ENCODE assay signal across 8 cellular contexts in the genomic region with DNA sequence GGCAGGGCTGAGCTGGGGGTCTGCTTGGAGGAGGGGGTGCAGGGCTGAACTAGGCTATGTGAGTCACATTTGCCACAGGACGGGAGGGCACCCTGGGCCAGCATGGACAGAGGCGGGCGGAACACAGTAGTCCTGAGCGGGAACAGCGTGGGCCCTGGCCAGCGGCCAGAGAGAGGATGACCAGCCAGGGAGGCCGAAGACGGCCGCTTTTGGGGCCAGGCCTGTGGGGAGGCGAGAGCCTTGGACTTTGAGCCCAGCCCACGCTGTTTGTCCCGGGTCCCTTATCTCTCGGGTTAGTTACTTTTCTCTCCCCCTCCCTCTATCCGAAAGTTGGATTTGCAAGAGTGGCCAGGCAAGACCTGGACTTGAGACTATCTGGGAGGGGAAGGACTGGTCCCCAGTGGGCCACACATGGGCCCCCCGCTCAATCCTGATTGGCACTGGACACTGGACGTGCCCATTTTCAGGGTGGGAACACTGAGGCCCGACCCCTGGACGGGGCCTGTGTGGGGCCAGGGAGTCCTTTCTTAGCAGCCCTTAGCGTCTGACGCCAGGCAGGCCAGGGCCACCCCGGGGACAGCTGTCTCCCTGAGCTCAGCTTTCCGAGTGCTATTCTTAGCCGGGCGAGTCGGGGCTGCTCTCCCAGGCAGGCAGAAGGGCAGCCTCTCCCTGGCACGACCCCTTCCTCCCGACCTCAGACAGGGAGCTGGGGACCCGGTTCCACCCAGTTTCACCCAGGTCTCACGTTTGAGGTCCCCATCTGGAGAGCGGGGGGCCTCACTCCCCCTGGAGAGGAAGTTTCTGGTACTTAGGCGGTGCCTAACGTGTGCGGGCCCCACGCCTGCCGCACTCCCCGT. TPM values are rescaled to one million over a fixed set of nuclear protein-coding genes. Genes with fewer than 3 reads are reported as not detected.
DNase-seq lines count a peak whose midpoint lies in the region; ATAC-seq, FAIRE-seq and TF ChIP-seq lines count a peak whose summit lies in the region.

No MANE protein-coding gene starts in this region.

- H3K4me1 ChIP-seq in KMS-11 (ENCODE audit: low read depth, poor library complexity, severe bottlenecking) (peaks cover 13% of the 10 kb centered on the region), astrocyte (ENCODE audit: insufficient read depth, low read length) (peaks cover 12% of the 10 kb centered on the region)

- H3K27ac ChIP-seq in KMS-11 = no peak overlapping the region
- H3K27ac ChIP-seq in astrocyte (ENCODE audit: low read depth, low read length) = no peak overlapping the region

- peak; percentile 37 for ATAC-seq in stimulated activated naive CD8-positive, alpha-beta T cell treated with anti-CD3 and anti-CD28 coated beads, Interleukin-15, amount 100 ng/mL, for 72 hours
- no peak for ATAC-seq in HG02642 (IDR thresholded peaks at IDR 0.05; ENCODE audit: poor library complexity, unreplicated experiment)

- no peaks in the 10 kb centered on the region for H4K20me1 ChIP-seq in KMS-11 (ENCODE audit: insufficient read depth)
- peaks cover 3% of the 10 kb centered on the region for H4K20me1 ChIP-seq in astrocyte (ENCODE audit: insufficient read depth, low read length)

- no peak overlapping the region for H3K27ac Mint-ChIP-seq in astrocyte (ENCODE audit: unreplicated experiment)
- H3K27ac Mint-ChIP-seq in stimulated activated naive CD8-positive, alpha-beta T cell treated with anti-CD3 and anti-CD28 coated beads, Interleukin-15, amount 100 ng/mL, for 72 hours = no peak overlapping the region

- H3K4me2 ChIP-seq in KMS-11 (peak overlapping the region; percentile 93), astrocyte (ENCODE audit: low read length) (peak overlapping the region; percentile 85)

- H3K4me3 ChIP-seq in KMS-11 (IDR thresholded peaks at IDR 0.05; ENCODE audit: insufficient read depth, low read depth, low read length) = no peak overlapping the region
- H3K4me3 ChIP-seq in astrocyte (ENCODE audit: insufficient read depth, low read depth, low read length) = peak overlapping the region; percentile 56

- no peaks in the 10 kb centered on the region for H3K36me3 ChIP-seq in KMS-11 (ENCODE audit: insufficient read depth)
- no peaks in the 10 kb centered on the region for H3K36me3 ChIP-seq in astrocyte (ENCODE audit: insufficient read depth, low read length)

- H3K79me2 ChIP-seq in KMS-11 (ENCODE audit: insufficient read depth, low read depth) = no peaks in the 10 kb centered on the region
- no peaks in the 10 kb centered on the region for H3K79me2 ChIP-seq in astrocyte (ENCODE audit: insufficient read depth, low read length)

- peak overlapping the region; percentile 46; the same call in 1 of the 2 replicates for H3K9ac ChIP-seq in KMS-11
- peak overlapping the region; percentile 60 for H3K9ac ChIP-seq in astrocyte (ENCODE audit: low read length)

- H3K4me1 Mint-ChIP-seq in astrocyte (ENCODE audit: low read depth, unreplicated experiment) = no peaks in the 10 kb centered on the region
- H3K4me1 Mint-ChIP-seq in stimulated activated naive CD8-positive, alpha-beta T cell treated with anti-CD3 and anti-CD28 coated beads, Interleukin-15, amount 100 ng/mL, for 72 hours = peaks cover 47% of the 10 kb centered on the region

- FAIRE-seq in astrocyte (lab: Jason Lieb, UNC) = no peak
- FAIRE-seq in HTR-8/SVneo (lab: Jason Lieb, UNC) = no peak

- H3K9me3 Mint-ChIP-seq in astrocyte (ENCODE audit: unreplicated experiment) = no peaks in the 10 kb centered on the region
- H3K9me3 Mint-ChIP-seq in stimulated activated naive CD8-positive, alpha-beta T cell treated with anti-CD3 and anti-CD28 coated beads, Interleukin-15, amount 100 ng/mL, for 72 hours = no peaks in the 10 kb centered on the region

- no peaks in the 10 kb centered on the region for H3K27me3 ChIP-seq in KMS-11 (ENCODE audit: insufficient read depth, low read depth)
- no peaks in the 10 kb centered on the region for H3K27me3 ChIP-seq in astrocyte (ENCODE audit: insufficient read depth, low read length)

- H3K27me3 Mint-ChIP-seq in astrocyte (ENCODE audit: low read depth, unreplicated experiment) = no peaks in the 10 kb centered on the region
- H3K27me3 Mint-ChIP-seq in stimulated activated naive CD8-positive, alpha-beta T cell treated with anti-CD3 and anti-CD28 coated beads, Interleukin-15, amount 100 ng/mL, for 72 hours = peaks cover 16% of the 10 kb centered on the region

- H2AFZ ChIP-seq in KMS-11 (ENCODE audit: low read depth) (peak overlapping the region; percentile 71; the same call in 1 of the 2 replicates), astrocyte (ENCODE audit: low read depth, low read length) (peak overlapping the region; percentile 75)

- no peaks in the 10 kb centered on the region for H3K36me3 Mint-ChIP-seq in astrocyte (ENCODE audit: low read depth, unreplicated experiment)

- no peaks in the 10 kb centered on the region for H3K9me3 ChIP-seq in astrocyte (ENCODE audit: insufficient read depth, low read depth, low read length)

- TF ChIP-seq CTCF in KMS-11 (conservative IDR thresholded peaks at IDR 0.05; ENCODE audit: low read depth, low read length) = no peak
- TF ChIP-seq CTCF in astrocyte (IDR thresholded peaks at IDR 0.05; ENCODE audit: insufficient read depth, low read depth, low read length) = no peak

- DNase-seq in DMS79 (lab: John Stamatoyannopoulos, UW) = peak; percentile 18
- no peak for DNase-seq in astrocyte (ENCODE audit: low read depth)
- DNase-seq in iPS-NIHi7 (ENCODE audit: extremely low spot score) = peak; percentile 40
- DNase-seq in stimulated activated naive CD8-positive, alpha-beta T cell treated with anti-CD3 and anti-CD28 coated beads, Interleukin-15, amount 100 ng/mL, for 72 hours = peak in 1 of 2 donors; percentile 13
- DNase-seq in SIG-M5 treated with dmso at 0.1 percent for 504 hours (lab: John Stamatoyannopoulos, UW; ENCODE audit: unreplicated experiment) = no peak
- DNase-seq in HTR-8/SVneo (ENCODE audit: insufficient read length, low spot score) = no peak

- H3K4me3 Mint-ChIP-seq in astrocyte (ENCODE audit: unreplicated experiment) = peak overlapping the region; percentile 72
- peak overlapping the region; percentile 70 to 81 for H3K4me3 Mint-ChIP-seq in stimulated activated naive CD8-positive, alpha-beta T cell treated with anti-CD3 and anti-CD28 coated beads, Interleukin-15, amount 100 ng/mL, for 72 hours

RNA-seq across cellular contexts. Expression of a gene that starts 0.8 kb away (rescaled TPM):
- 34.1 and 35.9 TPM in 2 replicates for total RNA-seq in astrocyte

RNA-seq across cellular contexts. Expression of a gene that starts 6.9 kb away (rescaled TPM):
- total RNA-seq in astrocyte = 94.7 and 108 TPM in 2 replicates

RNA-seq across cellular contexts. Expression of a gene that starts 16.8 kb away (rescaled TPM):
- total RNA-seq in astrocyte = 64.0 and 67.3 TPM in 2 replicates

RNA-seq across cellular contexts. Expression of a gene that starts 37.7 kb away (rescaled TPM):
- total RNA-seq in astrocyte = 973 and 1,045 TPM in 2 replicates

RNA-seq across cellular contexts. Expression of a gene that starts 49.4 kb away (rescaled TPM):
- 5.5 and 7.1 TPM in 2 replicates for total RNA-seq in astrocyte

Comparison
In these comparisons a context has a peak if more than half of its experiments do, and no peak if none do; other contexts are left out.
1. DNase-seq: peak in DMS79 (single experiment) and iPS-NIHi7 (single experiment); none in astrocyte (single experiment), SIG-M5 treated with dmso at 0.1 percent for 504 hours (single experiment) and HTR-8/SVneo (single experiment).